Comparison of ENCODE assay signal across 18 cellular contexts in genomic region chrX:150566734-150567182, GRCh38. TPM values are rescaled to one million over a fixed set of nuclear protein-coding genes. Genes with fewer than 3 reads are reported as not detected.
A peak's percentile ranks its signal among the peaks of the same experiment; 100 is the strongest.
DNase-seq lines count a peak whose midpoint lies in the region; ATAC-seq and TF ChIP-seq lines count a peak whose summit lies in the region.
"Had no signal": no experiment of that assay in that cellular context is flagged by ENCODE, and none has a peak within 500 bp of the region (broad histone marks: within the 10 kb centered on the region; RNA-seq: fewer than 3 reads in every experiment).

No MANE protein-coding gene starts in this region.

- peaks cover 4% of the 10 kb centered on the region for H3K36me3 Mint-ChIP-seq in CD4-positive, alpha-beta T cell (ENCODE audit: low read depth)
- H3K36me3 Mint-ChIP-seq in activated naive CD8-positive, alpha-beta T cell treated with anti-CD3 and anti-CD28 coated beads, Interleukin-2, amount 50 U/mL, for 24 hours (ENCODE audit: low read depth) = no peaks in the 10 kb centered on the region
- peaks cover 0 to 4% of the 10 kb centered on the region in 2 donors for H3K36me3 Mint-ChIP-seq in activated naive CD4-positive, alpha-beta T cell treated with anti-CD3 and anti-CD28 coated beads, Interleukin-2, amount 50 U/mL, for 72 hours

- peak overlapping the region; percentile 4 for H3K4me3 Mint-ChIP-seq in CD4-positive, alpha-beta T cell
- no peak overlapping the region for H3K4me3 Mint-ChIP-seq in activated naive CD8-positive, alpha-beta T cell treated with anti-CD3 and anti-CD28 coated beads, Interleukin-2, amount 50 U/mL, for 24 hours
- H3K4me3 Mint-ChIP-seq: activated CD8-positive, alpha-beta memory T cell treated with anti-CD3 and anti-CD28 coated beads, Interleukin-2, amount 10 ng/mL, durations not matched to agents 7 days and 5 days had no signal

- no peak overlapping the region for H3K27ac ChIP-seq in CD4-positive, alpha-beta T cell (ENCODE audit: low read depth, low read length)
- H3K27ac ChIP-seq in HEK293 (ENCODE audit: extremely low read depth, low read depth, low read length) (no peak overlapping the region), SK-N-MC (peak overlapping the region; percentile 89)
- H3K27ac ChIP-seq: coronary artery, neutrophil had no signal

- no peaks in the 10 kb centered on the region for H3K36me3 ChIP-seq in HEK293 (ENCODE audit: control insufficient read depth in 2 of 2, insufficient read depth in 1 of 2, low read length in 2 of 2)
- no peaks in the 10 kb centered on the region for H3K36me3 ChIP-seq in SK-N-MC (ENCODE audit: insufficient read depth, low read length)
- H3K36me3 ChIP-seq: neutrophil had no signal

- no peaks in the 10 kb centered on the region for H3K27me3 ChIP-seq in CD4-positive, alpha-beta T cell (ENCODE audit: control insufficient read depth, insufficient read depth, low read length)
- H3K27me3 ChIP-seq: neutrophil had no signal

- peaks cover 26% of the 10 kb centered on the region for H3K4me1 Mint-ChIP-seq in CD4-positive, alpha-beta T cell (ENCODE audit: low read depth)
- H3K4me1 Mint-ChIP-seq in activated naive CD8-positive, alpha-beta T cell treated with anti-CD3 and anti-CD28 coated beads, Interleukin-2, amount 50 U/mL, for 24 hours = peaks cover 23% of the 10 kb centered on the region

- no peak overlapping the region for H3K9ac ChIP-seq in SK-N-MC (ENCODE audit: insufficient read length)

- H3K27ac Mint-ChIP-seq in CD4-positive, alpha-beta T cell = no peak overlapping the region
- H3K27ac Mint-ChIP-seq in activated naive CD8-positive, alpha-beta T cell treated with anti-CD3 and anti-CD28 coated beads, Interleukin-2, amount 50 U/mL, for 24 hours = no peak overlapping the region
- no peak overlapping the region for H3K27ac Mint-ChIP-seq in activated naive CD4-positive, alpha-beta T cell treated with anti-CD3 and anti-CD28 coated beads, Interleukin-2, amount 50 U/mL, for 72 hours
- H3K27ac Mint-ChIP-seq: activated CD8-positive, alpha-beta memory T cell treated with anti-CD3 and anti-CD28 coated beads, Interleukin-2, amount 10 ng/mL, durations not matched to agents 7 days and 5 days; activated T-helper 2 cell treated with anti-CD3 and anti-CD28 coated beads, Interferon-gamma antibody, Interleukin-2, Interleukin-4, amounts not matched to agents 10 μg/mL and 5 μg/mL and 100 μg/mL, durations not matched to agents 14 hours and 24 hours and 36 hours had no signal

- no peaks in the 10 kb centered on the region for H3K9me3 ChIP-seq in CD4-positive, alpha-beta T cell (ENCODE audit: control insufficient read depth, low read length)
- H3K9me3 ChIP-seq in HEK293 (ENCODE audit: control insufficient read depth, insufficient read depth, low read depth, low read length) = no peaks in the 10 kb centered on the region
- no peaks in the 10 kb centered on the region for H3K9me3 ChIP-seq in SK-N-MC (ENCODE audit: low read depth, low read length)
- H3K9me3 ChIP-seq: neutrophil had no signal

- DNase-seq in CD4-positive, alpha-beta T cell = no peak
- peak; percentile 67 for DNase-seq in SK-N-MC (ENCODE audit: low read depth, low spot score)
- DNase-seq in iPS-NIHi7 (ENCODE audit: extremely low spot score) = peak; percentile 36
- no peak for DNase-seq in activated naive CD8-positive, alpha-beta T cell treated with anti-CD3 and anti-CD28 coated beads, Interleukin-2, amount 50 U/mL, for 24 hours
- no peak for DNase-seq in activated naive CD4-positive, alpha-beta T cell treated with anti-CD3 and anti-CD28 coated beads, Interleukin-2, amount 50 U/mL, for 72 hours (ENCODE audit: low spot score in 2 of 2)
- DNase-seq: activated CD4-positive, alpha-beta T cell treated with anti-CD3 and anti-CD28 coated beads for 48 hours; activated CD8-positive, alpha-beta memory T cell treated with anti-CD3 and anti-CD28 coated beads, Interleukin-2, amount 10 ng/mL, durations not matched to agents 7 days and 5 days; DND-41; hippocampal formation; NCI-H1105 treated with DMSO at 0.1 percent for 48 hours; stimulated activated CD4-positive, alpha-beta T cell treated with anti-CD3 and anti-CD28 coated beads, Interleukin-12 subunit alpha, Interleukin-12 subunit beta, amount 100 ng/mL, for 4 hours had no signal

- intact Hi-C loops in CD4-positive, alpha-beta T cell (cut with DNase I, micrococcal nuclease) = loop anchor here in 1 of 2 experiments (5.0 to 10.0 kb wide), 2 partner anchors 126 to 1032 kb away; partner anchors contain the start of gene MTMR1

- H3K4me3 ChIP-seq in HEK293 (ENCODE audit: low read depth, low read length) (no peak overlapping the region), SK-N-MC (peak overlapping the region; percentile 47; the same call in 1 of the 2 replicates)
- H3K4me3 ChIP-seq: coronary artery had no signal

- ATAC-seq in CD4-positive, alpha-beta T cell (ENCODE audit: poor library complexity) = no peak
- ATAC-seq in GM21515 (IDR thresholded peaks at IDR 0.05; ENCODE audit: unreplicated experiment) (no peak), HG03095 (IDR thresholded peaks at IDR 0.05; ENCODE audit: unreplicated experiment) (no peak)
- ATAC-seq in activated naive CD8-positive, alpha-beta T cell treated with anti-CD3 and anti-CD28 coated beads, Interleukin-2, amount 50 U/mL, for 24 hours = no peak
- ATAC-seq in activated naive CD4-positive, alpha-beta T cell treated with anti-CD3 and anti-CD28 coated beads, Interleukin-2, amount 50 U/mL, for 72 hours = no peak
- ATAC-seq: activated CD8-positive, alpha-beta memory T cell treated with anti-CD3 and anti-CD28 coated beads, Interleukin-2, amount 10 ng/mL, durations not matched to agents 7 days and 5 days; Right ventricle myocardium inferior had no signal

- no peaks in the 10 kb centered on the region for H3K4me1 ChIP-seq in HEK293 (ENCODE audit: control insufficient read depth, insufficient read depth, low read length)

- CTCF ChIA-PET in CD4-positive, alpha-beta T cell (lab: Charles Lee) = no interaction called here
- CTCF ChIA-PET in HEK293 (lab: Yijun Ruan, JAX) = no interaction called here

- H3K9me3 Mint-ChIP-seq in CD4-positive, alpha-beta T cell = no peaks in the 10 kb centered on the region
- no peaks in the 10 kb centered on the region for H3K9me3 Mint-ChIP-seq in activated naive CD8-positive, alpha-beta T cell treated with anti-CD3 and anti-CD28 coated beads, Interleukin-2, amount 50 U/mL, for 24 hours
- H3K9me3 Mint-ChIP-seq in activated naive CD4-positive, alpha-beta T cell treated with anti-CD3 and anti-CD28 coated beads, Interleukin-2, amount 50 U/mL, for 72 hours = no peaks in the 10 kb centered on the region
- H3K9me3 Mint-ChIP-seq: activated T-helper 2 cell treated with anti-CD3 and anti-CD28 coated beads, Interferon-gamma antibody, Interleukin-2, Interleukin-4, amounts not matched to agents 10 μg/mL and 5 μg/mL and 100 μg/mL, durations not matched to agents 14 hours and 24 hours and 36 hours had no signal

- POLR2A ChIA-PET in CD4-positive, alpha-beta T cell (lab: Charles Lee) = no interaction called here
- POLR2A ChIA-PET in HEK293 (lab: Yijun Ruan, JAX) = interaction anchor here (0.7 kb wide), 1 partner anchor 209 kb away, joined by 3 read pairs; no protein-coding TSS in a partner anchor

- H3K27me3 Mint-ChIP-seq in CD4-positive, alpha-beta T cell = no peaks in the 10 kb centered on the region
- no peaks in the 10 kb centered on the region for H3K27me3 Mint-ChIP-seq in activated naive CD8-positive, alpha-beta T cell treated with anti-CD3 and anti-CD28 coated beads, Interleukin-2, amount 50 U/mL, for 24 hours
- H3K27me3 Mint-ChIP-seq: activated CD8-positive, alpha-beta memory T cell treated with anti-CD3 and anti-CD28 coated beads, Interleukin-2, amount 10 ng/mL, durations not matched to agents 7 days and 5 days had no signal

- TF ChIP-seq CTCF in CD4-positive, alpha-beta T cell (IDR thresholded peaks at IDR 0.05) = no peak
- no peak for TF ChIP-seq CTCF in HEK293 (tag by site-specific recombination; IDR thresholded peaks at IDR 0.05)

TF ChIP-seq in HEK293, 187 proteins besides CTCF, POLR2A, EP300 and RAD21 (continues in another document):
- TF ChIP-seq ZBTB21 (tag by site-specific recombination; IDR thresholded peaks at IDR 0.05) = 0 out of 2 replicates have a peak, but pooled peaks have one; percentile 23
- no peak for TF ChIP-seq TRIM28 (IDR thresholded peaks at IDR 0.05; ENCODE audit: borderline replicate concordance, low read length)
- TF ChIP-seq ZFHX2 (tag by site-specific recombination; conservative IDR thresholded peaks at IDR 0.05) = 0 out of 2 replicates have a peak, but pooled peaks have one; percentile 9
- TF ChIP-seq ZNF133 (tag by site-specific recombination; IDR thresholded peaks at IDR 0.05) = no peak
- TF ChIP-seq ZNF366 (tag by site-specific recombination; conservative IDR thresholded peaks at IDR 0.05) = no peak
- no peak for TF ChIP-seq ZNF24 (tag by site-specific recombination; IDR thresholded peaks at IDR 0.05)
- TF ChIP-seq ZNF629 (tag by site-specific recombination; IDR thresholded peaks at IDR 0.05) = peak; percentile 44; the same call in 1 of the 2 replicates
- TF ChIP-seq ZNF530 (tag by site-specific recombination; IDR thresholded peaks at IDR 0.05; ENCODE audit: low read depth) = no peak
- no peak for TF ChIP-seq ZNF140 (tag by site-specific recombination; IDR thresholded peaks at IDR 0.05)
- TF ChIP-seq MYNN (tag by site-specific recombination; IDR thresholded peaks at IDR 0.05; ENCODE audit: borderline replicate concordance) = peak; percentile 36; the same call in 1 of the 2 replicates
- TF ChIP-seq PATZ1 (tag by site-specific recombination; IDR thresholded peaks at IDR 0.05) = peak; percentile 72

RNA-seq across cellular contexts. Expression of gene MTM1, which starts 1.7 kb away (rescaled TPM):
- total RNA-seq in CD4-positive, alpha-beta T cell = 10 to 100 TPM; 20.6 to 26.9 TPM
- 10 to 100 TPM; 21.0 to 28.1 TPM for total RNA-seq in activated naive CD4-positive, alpha-beta T cell treated with anti-CD3 and anti-CD28 coated beads, Interleukin-2, amount 50 U/mL, for 72 hours

Comparison
In these comparisons a context has a peak if more than half of its experiments do, and no peak if none do; other contexts are left out.
1. DNase-seq: peak in SK-N-MC (single experiment) and iPS-NIHi7 (single experiment); none in CD4-positive, alpha-beta T cell (0 of 10), activated naive CD8-positive, alpha-beta T cell treated with anti-CD3 and anti-CD28 coated beads, Interleukin-2, amount 50 U/mL, for 24 hours (single experiment) and activated naive CD4-positive, alpha-beta T cell treated with anti-CD3 and anti-CD28 coated beads, Interleukin-2, amount 50 U/mL, for 72 hours (0 of 2).